Comparison of ENCODE assay signal across 18 cellular contexts in genomic region chr6:38413097-38413800, GRCh38.
A peak's percentile ranks its signal among the peaks of the same experiment; 100 is the strongest.
DNase-seq lines count a peak whose midpoint lies in the region; ATAC-seq and TF ChIP-seq lines count a peak whose summit lies in the region.
"Had no signal": no experiment of that assay in that cellular context is flagged by ENCODE, and none has a peak within 500 bp of the region (broad histone marks: within the 10 kb centered on the region; RNA-seq: fewer than 3 reads in every experiment).

No MANE protein-coding gene starts in this region.

- no peak for TF ChIP-seq POLR2A in lower leg skin (IDR thresholded peaks at IDR 0.05)

- TF ChIP-seq CTCF in lower leg skin (IDR thresholded peaks at IDR 0.05) (no peak), foreskin keratinocyte (conservative IDR thresholded peaks at IDR 0.05) (no peak)

- intact Hi-C loops in Right ventricle myocardium superior (cut with DNase I), result no loop called here
- intact Hi-C loops in cardiac septum (cut with DNase I), result no loop called here
- intact Hi-C loops in lower leg skin (cut with DNase I; ENCODE audit: low total_unique reads), result no loop called here

- ATAC-seq in Right ventricle myocardium superior (ENCODE audit: poor library complexity) (peak; percentile 61), foreskin keratinocyte (no peak)

- no peaks in the 10 kb centered on the region for H3K4me1 ChIP-seq in foreskin keratinocyte
- H3K4me1 ChIP-seq: esophagus squamous epithelium had no signal

- H3K27ac ChIP-seq in foreskin keratinocyte (no peak overlapping the region), substantia nigra (ENCODE audit: low read depth, low read length, poor library complexity, severe bottlenecking) (no peak overlapping the region)
- H3K27ac ChIP-seq: esophagus squamous epithelium had no signal

- DNase-seq in Right ventricle myocardium superior, result peak; percentile 40
- no peak for DNase-seq in cardiac septum (ENCODE audit: low spot score)
- DNase-seq in fibroblast of gingiva (ENCODE audit: low read depth), result peak; percentile 50
- peak; percentile 35 to 85 for DNase-seq in lower leg skin (ENCODE audit: low spot score in 2 of 2)
- no peak for DNase-seq in foreskin keratinocyte
- DNase-seq in COLO668 (lab: John Stamatoyannopoulos, UW; ENCODE audit: unreplicated experiment), result no peak
- no peak for DNase-seq in substantia nigra (lab: John Stamatoyannopoulos, UW)
- DNase-seq in stimulated activated CD4-positive, alpha-beta T cell treated with anti-CD3 and anti-CD28 coated beads, Interleukin-2, amount 100 ng/mL, for 48 hours, result no peak
- DNase-seq: activated gamma-delta T cell; COR-L47; effector memory CD4-positive, alpha-beta T cell; EL; esophagus squamous epithelium; hippocampal formation; KBM-7; midbrain; NCI-H187; stimulated activated CD4-positive, alpha-beta T cell treated with anti-CD3 and anti-CD28 coated beads, Interleukin-4, amount 100 ng/mL, for 4 hours had no signal

- no peaks in the 10 kb centered on the region for H3K27me3 ChIP-seq in foreskin keratinocyte
- H3K27me3 ChIP-seq: esophagus squamous epithelium had no signal

- H3K4me3 ChIP-seq in lower leg skin (ENCODE audit: low read depth, poor library complexity, severe bottlenecking), result no peak overlapping the region
- H3K4me3 ChIP-seq: esophagus squamous epithelium had no signal

- 70 to 72% methylated on average over 4 of the region's 4 CpGs for WGBS in lower leg skin, 2 donors

Comparison
In these comparisons a context has a peak if more than half of its experiments do, and no peak if none do; other contexts are left out.
1. DNase-seq: peak in Right ventricle myocardium superior (single experiment), fibroblast of gingiva (single experiment) and lower leg skin (2 of 2); none in cardiac septum (single experiment), foreskin keratinocyte (0 of 2), COLO668 (single experiment), substantia nigra (0 of 49) and stimulated activated CD4-positive, alpha-beta T cell treated with anti-CD3 and anti-CD28 coated beads, Interleukin-2, amount 100 ng/mL, for 48 hours (0 of 2).